In the genomic region with DNA sequence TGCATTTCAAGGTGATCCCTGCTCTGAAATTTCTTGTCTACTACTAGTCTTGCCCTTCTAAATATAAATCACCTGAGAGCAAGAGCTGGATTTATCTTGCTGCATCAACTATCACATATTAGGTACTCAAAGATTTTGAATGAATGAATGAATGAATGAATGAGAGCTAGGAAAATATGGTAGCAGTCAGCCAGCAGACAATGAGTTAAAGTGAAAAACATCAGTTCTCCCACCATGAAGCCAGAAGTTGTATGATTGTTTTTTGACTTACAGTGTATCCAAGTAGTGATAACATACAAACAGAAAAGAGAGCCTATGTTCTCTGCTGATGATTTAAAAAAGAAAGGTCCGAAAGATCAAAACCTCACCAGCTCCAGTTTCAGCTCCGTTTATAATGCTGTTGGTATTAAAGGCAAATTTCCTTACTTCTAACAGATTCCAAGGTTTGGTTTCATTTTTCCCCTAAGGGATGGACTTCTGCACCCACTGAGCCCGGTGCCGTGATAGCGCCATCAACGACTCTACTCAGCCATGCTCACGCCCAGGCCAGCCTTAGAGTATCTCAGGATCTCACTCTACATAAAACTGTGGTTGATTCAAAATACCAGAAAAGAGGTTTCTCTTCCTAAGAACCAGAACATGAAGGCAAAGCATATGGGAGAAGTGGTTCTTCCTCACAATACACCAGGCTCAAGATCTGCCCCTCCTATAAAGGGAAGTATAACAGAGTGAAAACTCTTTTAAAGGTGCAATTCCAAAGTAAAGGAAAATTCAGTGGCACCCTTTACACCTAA, we compare ENCODE assay signal across 10 cellular contexts.
DNase-seq lines count a peak whose midpoint lies in the region; ATAC-seq and TF ChIP-seq lines count a peak whose summit lies in the region.
"Had no signal": no experiment of that assay in that cellular context is flagged by ENCODE, and none has a peak within 500 bp of the region (broad histone marks: within the 10 kb centered on the region; RNA-seq: fewer than 3 reads in every experiment).

No MANE protein-coding gene starts in this region.

- H3K36me3 ChIP-seq in stomach (peaks cover 0 to 25% (median 22%) of the 10 kb centered on the region in 4 donors), SK-N-SH (replicated peaks in 1 of 2; ENCODE audit: control insufficient read depth in 1 of 2, insufficient read depth in 2 of 2, low read length in 1 of 2) (peaks cover 0 to 4% of the 10 kb centered on the region in 2 experiments)

- peak; percentile 22 for DNase-seq in SIG-M5 treated with dmso at 0.1 percent for 504 hours (lab: John Stamatoyannopoulos, UW; ENCODE audit: unreplicated experiment)
- no peak for DNase-seq in SIG-M5 (lab: John Stamatoyannopoulos, UW)
- peak; percentile 47 for DNase-seq in activated CD8-positive, alpha-beta T cell treated with anti-CD3 and anti-CD28 coated beads, Interleukin-2, amount 10 ng/mL, durations not matched to agents 7 days and 5 days
- DNase-seq in right cardiac atrium = no peak
- DNase-seq in stomach = no peak
- DNase-seq in SK-N-SH = no peak
- DNase-seq in cerebellar nuclear complex (lab: John Stamatoyannopoulos, UW) = no peak
- DNase-seq in COLO668 (lab: John Stamatoyannopoulos, UW; ENCODE audit: unreplicated experiment) = no peak
- DNase-seq: NCI-H345 had no signal

- peak; percentile 79 for ATAC-seq in activated CD8-positive, alpha-beta T cell treated with anti-CD3 and anti-CD28 coated beads, Interleukin-2, amount 10 ng/mL, durations not matched to agents 7 days and 5 days
- peak; percentile 35 to 39 for ATAC-seq in right cardiac atrium
- ATAC-seq: A549 had no signal

- WGBS in right cardiac atrium = 61% methylated on average over 7 of the region's 7 CpGs
- 50 to 64% (median 63%) methylated on average over 7 of the region's 7 CpGs for WGBS in stomach, 5 donors
- WGBS in SK-N-SH (ENCODE audit: low lambda C conversion rate) = 97% methylated on average over 7 of the region's 7 CpGs

- H3K4me1 Mint-ChIP-seq in activated CD8-positive, alpha-beta T cell treated with anti-CD3 and anti-CD28 coated beads, Interleukin-2, amount 10 ng/mL, durations not matched to agents 7 days and 5 days (ENCODE audit: low read depth) = peaks cover 45% of the 10 kb centered on the region

- TF ChIP-seq RAD21 in SK-N-SH (IDR thresholded peaks at IDR 0.05; ENCODE audit: low read length) = no peak

- no peak for TF ChIP-seq CTCF in stomach (IDR thresholded peaks at IDR 0.05)
- TF ChIP-seq CTCF in SK-N-SH (IDR thresholded peaks at IDR 0.05) = no peak

- TF ChIP-seq EP300 in stomach (IDR thresholded peaks at IDR 0.05) = no peak
- no peak for TF ChIP-seq EP300 in SK-N-SH (IDR thresholded peaks at IDR 0.05; ENCODE audit: borderline replicate concordance in 1 of 2, low read depth in 1 of 2, low read length in 1 of 2)

- H3K27me3 ChIP-seq in right cardiac atrium (ENCODE audit: control insufficient read depth, insufficient read depth) = no peaks in the 10 kb centered on the region
- no peaks in the 10 kb centered on the region for H3K27me3 ChIP-seq in stomach
- no peaks in the 10 kb centered on the region for H3K27me3 ChIP-seq in SK-N-SH (ENCODE audit: insufficient read depth)

- no peaks in the 10 kb centered on the region for H4K20me1 ChIP-seq in SK-N-SH (ENCODE audit: insufficient read depth)

- H3K27ac Mint-ChIP-seq in activated CD8-positive, alpha-beta T cell treated with anti-CD3 and anti-CD28 coated beads, Interleukin-2, amount 10 ng/mL, durations not matched to agents 7 days and 5 days = peak overlapping the region; percentile 97

- no peaks in the 10 kb centered on the region for H3K27me3 Mint-ChIP-seq in activated CD8-positive, alpha-beta T cell treated with anti-CD3 and anti-CD28 coated beads, Interleukin-2, amount 10 ng/mL, durations not matched to agents 7 days and 5 days (ENCODE audit: low read depth)

- no peaks in the 10 kb centered on the region for H3F3A ChIP-seq in SK-N-SH (replicated peaks; ENCODE audit: insufficient read depth)

- no peak overlapping the region for H3K4me2 ChIP-seq in SK-N-SH
- H3K4me2 ChIP-seq: A549 had no signal

- no peaks in the 10 kb centered on the region for H3K9me3 Mint-ChIP-seq in activated CD8-positive, alpha-beta T cell treated with anti-CD3 and anti-CD28 coated beads, Interleukin-2, amount 10 ng/mL, durations not matched to agents 7 days and 5 days (ENCODE audit: insufficient read depth)

- no peaks in the 10 kb centered on the region for H3K9me2 ChIP-seq in SK-N-SH

- peaks cover 4% of the 10 kb centered on the region for H3K4me1 ChIP-seq in right cardiac atrium (ENCODE audit: control insufficient read depth, insufficient read depth, low read length)
- H3K4me1 ChIP-seq in stomach = peaks cover 0 to 44% (median 4%) of the 10 kb centered on the region in 4 donors
- H3K4me1 ChIP-seq in SK-N-SH (ENCODE audit: control insufficient read depth in 1 of 2, insufficient read depth in 2 of 2, low read depth in 1 of 2, low read length in 1 of 2) = no peaks in the 10 kb centered on the region; a peak in 1 of 4 replicates

- POLR2A ChIA-PET in activated CD8-positive, alpha-beta T cell treated with anti-CD3 and anti-CD28 coated beads, Interleukin-2, amount 10 ng/mL, durations not matched to agents 7 days and 5 days (lab: Charles Lee) = interaction anchor here (0.7 to 1.4 kb wide), 6 partner anchors 11 to 174 kb away, joined by 3 to 5 read pairs (median 4); a partner anchor contains a TSS
- POLR2A ChIA-PET in SK-N-SH (lab: Yijun Ruan, JAX) = no interaction called here

- intact Hi-C loops in right cardiac atrium (cut with DNase I) (no loop called here), stomach (cut with DNase I; ENCODE audit: low total_unique reads) (no loop called here)

- H3K9ac ChIP-seq in SK-N-SH = no peak overlapping the region

- H3K4me3 Mint-ChIP-seq in activated CD8-positive, alpha-beta T cell treated with anti-CD3 and anti-CD28 coated beads, Interleukin-2, amount 10 ng/mL, durations not matched to agents 7 days and 5 days = peak overlapping the region; percentile 96

- H3K4me3 ChIP-seq in right cardiac atrium (ENCODE audit: low read length) (peak overlapping the region; percentile 36), stomach (peak overlapping the region in 3 of 4 donors; percentile 34 to 41 (median 35)), SK-N-SH (ENCODE audit: low read depth in 2 of 2, low read length in 1 of 2) (no peak overlapping the region)
- H3K4me3 ChIP-seq: A549 had no signal

- no peaks in the 10 kb centered on the region for H3K9me3 ChIP-seq in right cardiac atrium (ENCODE audit: control insufficient read depth, low read length)
- H3K9me3 ChIP-seq in stomach = no peaks in the 10 kb centered on the region
- no peaks in the 10 kb centered on the region for H3K9me3 ChIP-seq in SK-N-SH
- H3K9me3 ChIP-seq: A549 had no signal

- CTCF ChIA-PET in activated CD8-positive, alpha-beta T cell treated with anti-CD3 and anti-CD28 coated beads, Interleukin-2, amount 10 ng/mL, durations not matched to agents 7 days and 5 days (lab: Charles Lee) = interaction anchor here (0.7 to 7.3 kb wide), 15 partner anchors 9 to 437 kb away, joined by 3 to 48 read pairs (median 4); no protein-coding TSS in a partner anchor
- CTCF ChIA-PET in SK-N-SH (lab: Yijun Ruan, JAX) = no interaction called here

- H3K27ac ChIP-seq in right cardiac atrium (ENCODE audit: low read length) (no peak overlapping the region), stomach (peak overlapping the region in 4 of 5 donors; percentile 42 to 75 (median 57)), SK-N-SH (ENCODE audit: low read depth in 2 of 2, low read length in 1 of 2) (no peak overlapping the region)
- H3K27ac ChIP-seq: A549 had no signal

- H2AFZ ChIP-seq in SK-N-SH (ENCODE audit: low read depth) = no peak overlapping the region

- H3K79me2 ChIP-seq in SK-N-SH (ENCODE audit: insufficient read depth) = peaks cover 27% of the 10 kb centered on the region

- peaks cover 35% of the 10 kb centered on the region for H3K36me3 Mint-ChIP-seq in activated CD8-positive, alpha-beta T cell treated with anti-CD3 and anti-CD28 coated beads, Interleukin-2, amount 10 ng/mL, durations not matched to agents 7 days and 5 days (ENCODE audit: low read depth)

- no peak for TF ChIP-seq POLR2A in stomach (IDR thresholded peaks at IDR 0.05)

TF ChIP-seq in SK-N-SH, 30 proteins besides CTCF, POLR2A, EP300 and RAD21:
- TF ChIP-seq SIN3A (IDR thresholded peaks at IDR 0.05; ENCODE audit: borderline replicate concordance, low read depth, low read length) = no peak
- TF ChIP-seq NFIC (IDR thresholded peaks at IDR 0.05; ENCODE audit: borderline replicate concordance) = no peak
- no peak for TF ChIP-seq FOXJ3 (CRISPR knock-in tag; IDR thresholded peaks at IDR 0.05)
- no peak for TF ChIP-seq TCF12 (IDR thresholded peaks at IDR 0.05)
- no peak for TF ChIP-seq JUND (IDR thresholded peaks at IDR 0.05)
- TF ChIP-seq CHD2 (IDR thresholded peaks at IDR 0.05; ENCODE audit: low read length, partially characterized antibody) = no peak
- no peak for TF ChIP-seq RFX5 (IDR thresholded peaks at IDR 0.05; ENCODE audit: low read length)
- TF ChIP-seq, protein P1, sequence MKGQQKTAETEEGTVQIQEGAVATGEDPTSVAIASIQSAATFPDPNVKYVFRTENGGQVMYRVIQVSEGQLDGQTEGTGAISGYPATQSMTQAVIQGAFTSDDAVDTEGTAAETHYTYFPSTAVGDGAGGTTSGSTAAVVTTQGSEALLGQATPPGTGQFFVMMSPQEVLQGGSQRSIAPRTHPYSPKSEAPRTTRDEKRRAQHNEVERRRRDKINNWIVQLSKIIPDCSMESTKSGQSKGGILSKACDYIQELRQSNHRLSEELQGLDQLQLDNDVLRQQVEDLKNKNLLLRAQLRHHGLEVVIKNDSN (IDR thresholded peaks at IDR 0.05; ENCODE audit: borderline replicate concordance, low read depth) = no peak
- no peak for TF ChIP-seq RXRA (IDR thresholded peaks at IDR 0.05; ENCODE audit: borderline replicate concordance, low read depth)
- no peak for TF ChIP-seq NRF1 (IDR thresholded peaks at IDR 0.05; ENCODE audit: low read depth, low read length)

Comparison
In these comparisons a context has a peak if more than half of its experiments do, and no peak if none do; other contexts are left out.
1. DNase-seq: peak in SIG-M5 treated with dmso at 0.1 percent for 504 hours (single experiment) and activated CD8-positive, alpha-beta T cell treated with anti-CD3 and anti-CD28 coated beads, Interleukin-2, amount 10 ng/mL, durations not matched to agents 7 days and 5 days (single experiment); none in SIG-M5 (single experiment), right cardiac atrium (0 of 3), stomach (single experiment), SK-N-SH (single experiment), cerebellar nuclear complex (0 of 2) and COLO668 (single experiment).
2. H3K27ac ChIP-seq: peak in stomach (4 of 5); none in right cardiac atrium (single experiment) and SK-N-SH (0 of 2).
3. H3K4me3 ChIP-seq: peak in right cardiac atrium (single experiment) and stomach (3 of 4); none in SK-N-SH (0 of 2).